In the genomic region with DNA sequence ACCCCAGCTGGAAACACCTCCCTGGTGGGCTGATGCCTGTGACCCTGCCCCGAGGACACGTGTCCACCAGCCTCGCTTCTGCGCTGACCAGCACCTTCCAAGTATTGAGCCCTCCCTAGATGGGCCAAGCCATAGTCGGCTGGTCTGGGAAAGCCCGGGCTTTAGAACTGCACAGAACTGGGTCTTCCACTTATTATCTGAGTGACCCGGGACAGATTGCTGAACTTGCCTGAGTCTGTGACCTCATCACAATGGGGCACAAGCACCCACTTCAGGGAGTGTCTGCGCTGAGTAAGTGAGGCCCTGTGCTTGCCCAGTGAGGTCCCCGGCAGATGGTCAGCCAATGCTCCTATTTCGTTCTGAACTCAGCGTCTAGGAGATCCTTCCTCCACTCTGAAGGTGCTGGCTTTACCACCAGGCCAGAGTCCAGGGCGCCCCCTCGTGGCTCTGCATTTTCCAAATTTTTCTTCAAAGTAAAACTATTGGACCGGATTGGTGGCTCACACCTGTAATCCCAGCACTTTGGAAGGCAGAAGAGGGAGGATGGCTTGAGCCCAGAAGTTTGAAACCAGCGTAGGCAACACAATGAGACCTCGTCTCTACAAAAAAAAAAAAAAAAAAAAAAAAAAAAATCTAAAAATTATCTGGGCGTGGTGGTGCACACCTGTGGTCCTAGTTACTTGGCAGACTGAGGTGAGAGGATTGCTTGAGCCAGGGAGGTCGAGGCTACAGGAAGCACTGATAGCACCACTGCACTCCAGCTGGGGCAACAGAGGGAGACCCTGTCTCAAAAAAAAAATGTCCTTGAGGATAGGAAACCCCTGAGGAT, we compare ENCODE assay signal across 1 cellular context.
TF ChIP-seq lines count a peak whose summit lies in the region.

No MANE protein-coding gene starts in this region.

TF ChIP-seq in GM12878, 131 proteins besides CTCF, POLR2A, EP300 and RAD21 (continued from another document):
- TF ChIP-seq CUX1 (IDR thresholded peaks at IDR 0.05; ENCODE audit: insufficient replicate concordance, low read depth, low read length) (no peak), FOXM1 (IDR thresholded peaks at IDR 0.05; ENCODE audit: low read depth, low read length) (no peak), DPF2 (IDR thresholded peaks at IDR 0.05) (no peak), RELA (IDR thresholded peaks at IDR 0.05; ENCODE audit: borderline replicate concordance, partially characterized antibody) (no peak), CBFB (IDR thresholded peaks at IDR 0.05; ENCODE audit: low read depth) (no peak), ZZZ3 (IDR thresholded peaks at IDR 0.05; ENCODE audit: control insufficient read depth, insufficient read length, low read depth) (no peak), ETV6 (conservative IDR thresholded peaks at IDR 0.05 in 1 of 2, IDR thresholded peaks at IDR 0.05 in 1 of 2; ENCODE audit: borderline replicate concordance in 1 of 2, low read depth in 1 of 2) (no peak), STAT1 (conservative IDR thresholded peaks at IDR 0.05) (no peak), SMAD1 (IDR thresholded peaks at IDR 0.05; ENCODE audit: low read depth, partially characterized antibody) (no peak), ZNF592 (IDR thresholded peaks at IDR 0.05) (no peak), YY1 (IDR thresholded peaks at IDR 0.05; ENCODE audit: low read depth, low read length) (peak; percentile 53; the same call in 1 of the 2 replicates), SMC3 (IDR thresholded peaks at IDR 0.05; ENCODE audit: borderline replicate concordance, low read length) (peak; percentile 81), SRF (IDR thresholded peaks at IDR 0.05; ENCODE audit: low read depth in 2 of 2, low read length in 2 of 2) (no peak), NFIC (IDR thresholded peaks at IDR 0.05; ENCODE audit: low read depth, low read length) (no peak), ZBTB40 (IDR thresholded peaks at IDR 0.05; ENCODE audit: borderline replicate concordance) (no peak)
